ENCODE assay signal across 8 cellular contexts in genomic region chr13:94778986-94779385, GRCh38.
"Had no signal": no experiment of that assay in that cellular context is flagged by ENCODE, and none has a peak within 500 bp of the region (broad histone marks: within the 10 kb centered on the region; RNA-seq: fewer than 3 reads in every experiment).

No MANE protein-coding gene starts in this region.

- DNase-seq: GDM1, GF-D8 had no signal

- FAIRE-seq: G401.6, GM12878, GM12891, GM12892, GM18507, GM19239 had no signal

- ATAC-seq: GM12878 had no signal

- H3K4me3 ChIP-seq: GM12878 had no signal
